ENCODE assay signal across 11 cellular contexts in genomic region chr3:5053021-5053831, GRCh38.
DNase-seq lines count a peak whose midpoint lies in the region; ATAC-seq, FAIRE-seq and TF ChIP-seq lines count a peak whose summit lies in the region.
"Had no signal": no experiment of that assay in that cellular context is flagged by ENCODE, and none has a peak within 500 bp of the region (broad histone marks: within the 10 kb centered on the region; RNA-seq: fewer than 3 reads in every experiment).

No MANE protein-coding gene starts in this region.

- H3K4me2 ChIP-seq in neural progenitor cell: no peak overlapping the region

- no peaks in the 10 kb centered on the region for H3K4me1 ChIP-seq in neural progenitor cell

- no peaks in the 10 kb centered on the region for H4K20me1 ChIP-seq in neural progenitor cell (ENCODE audit: low read depth)

- H3K27me3 ChIP-seq in bronchial epithelial cell (ENCODE audit: control insufficient read depth, insufficient read depth, low read length) (no peaks in the 10 kb centered on the region), neural progenitor cell (no peaks in the 10 kb centered on the region)

- no peak for FAIRE-seq in bronchial epithelial cell (lab: Jason Lieb, UNC)

- H3K4me3 Mint-ChIP-seq in HFFc6 (no peak overlapping the region; the same call in 1 of the 2 replicates), neural progenitor cell (no peak overlapping the region)
- no peak overlapping the region for H3K4me3 Mint-ChIP-seq in activated T-cell treated with anti-CD3 and anti-CD28 coated beads, Interleukin-2, amount 50 U/mL, for 72 hours

- no peaks in the 10 kb centered on the region for H3K79me2 ChIP-seq in neural progenitor cell (ENCODE audit: low read depth)

- H3K9me3 Mint-ChIP-seq in HFFc6: no peaks in the 10 kb centered on the region
- H3K9me3 Mint-ChIP-seq in neural progenitor cell: no peaks in the 10 kb centered on the region
- H3K9me3 Mint-ChIP-seq in activated T-cell treated with anti-CD3 and anti-CD28 coated beads, Interleukin-2, amount 50 U/mL, for 72 hours: peaks cover under 1 to 6% of the 10 kb centered on the region in 2 donors

- H3K36me3 Mint-ChIP-seq in HFFc6 (ENCODE audit: low read depth) (no peaks in the 10 kb centered on the region), neural progenitor cell (no peaks in the 10 kb centered on the region)
- H3K36me3 Mint-ChIP-seq in activated T-cell treated with anti-CD3 and anti-CD28 coated beads, Interleukin-2, amount 50 U/mL, for 72 hours (ENCODE audit: insufficient read depth in 2 of 2): peaks cover 3 to 5% of the 10 kb centered on the region in 2 donors

- no peaks in the 10 kb centered on the region for H3K9me3 ChIP-seq in neural progenitor cell (ENCODE audit: low read depth)

- ATAC-seq in activated T-cell treated with anti-CD3 and anti-CD28 coated beads, Interleukin-2, amount 50 U/mL, for 72 hours (replicated peaks in 1 of 2): no peak

- H3K9ac ChIP-seq in neural progenitor cell: no peak overlapping the region

- no peaks in the 10 kb centered on the region for H3K36me3 ChIP-seq in bronchial epithelial cell (ENCODE audit: control insufficient read depth, insufficient read depth, low read length)
- H3K36me3 ChIP-seq in neural progenitor cell: no peaks in the 10 kb centered on the region

- peak overlapping the region; percentile 59 for H3K27ac Mint-ChIP-seq in HFFc6
- peak overlapping the region; percentile 46 for H3K27ac Mint-ChIP-seq in neural progenitor cell
- H3K27ac Mint-ChIP-seq in activated T-cell treated with anti-CD3 and anti-CD28 coated beads, Interleukin-2, amount 50 U/mL, for 72 hours: no peak overlapping the region

- DNase-seq in AG04449 (ENCODE audit: low read depth, low spot score) (peak; percentile 53), HFFc6 (peak; percentile 68), bronchial epithelial cell (ENCODE audit: low read depth) (peak; percentile 33), neural progenitor cell (ENCODE audit: low spot score) (no peak), NCI-H748 (lab: John Stamatoyannopoulos, UW; ENCODE audit: unreplicated experiment) (no peak), NCI-H2227 (lab: John Stamatoyannopoulos, UW; ENCODE audit: unreplicated experiment) (no peak), epidermal melanocyte (ENCODE audit: insufficient read length, low spot score) (no peak)
- no peak for DNase-seq in activated T-cell treated with anti-CD3 and anti-CD28 coated beads, Interleukin-2, amount 50 U/mL, for 72 hours
- DNase-seq: DMS153, NCI-H1092, SHP77 had no signal

- no peak overlapping the region for H3K27ac ChIP-seq in neural progenitor cell

- POLR2A ChIA-PET in AG04449 (lab: Yijun Ruan, JAX): interaction anchor here (0.5 to 1.8 kb wide), 6 partner anchors 25 to 568 kb away, joined by 3 to 16 read pairs (median 8); partner anchors contain the start of gene BHLHE40

- peaks cover 3% of the 10 kb centered on the region; the same call in 1 of the 2 replicates for H3K27me3 Mint-ChIP-seq in HFFc6 (ENCODE audit: insufficient read depth)
- peaks cover 4% of the 10 kb centered on the region for H3K27me3 Mint-ChIP-seq in neural progenitor cell (ENCODE audit: insufficient read depth, low read depth)
- H3K27me3 Mint-ChIP-seq in activated T-cell treated with anti-CD3 and anti-CD28 coated beads, Interleukin-2, amount 50 U/mL, for 72 hours (ENCODE audit: low read depth): no peaks in the 10 kb centered on the region

- H2AFZ ChIP-seq in neural progenitor cell (replicated peaks): no peak overlapping the region

- CTCF ChIA-PET in AG04449 (lab: Yijun Ruan, JAX): interaction anchor here (1.0 to 11.7 kb wide), 9 partner anchors 11 to 396 kb away, joined by 3 to 416 read pairs (median 6); partner anchors contain the start of gene BHLHE40

- H3K4me1 Mint-ChIP-seq in HFFc6 (ENCODE audit: low read depth) (peaks cover 50% of the 10 kb centered on the region), neural progenitor cell (peaks cover 8% of the 10 kb centered on the region)
- peaks cover 61% of the 10 kb centered on the region for H3K4me1 Mint-ChIP-seq in activated T-cell treated with anti-CD3 and anti-CD28 coated beads, Interleukin-2, amount 50 U/mL, for 72 hours (ENCODE audit: low read depth)

- no peaks in the 10 kb centered on the region for H3F3A ChIP-seq in neural progenitor cell (ENCODE audit: low read depth)

- no peak for TF ChIP-seq CTCF in AG04449 (IDR thresholded peaks at IDR 0.05; ENCODE audit: insufficient read depth, low read length, missing control alignments)
- TF ChIP-seq CTCF in HFFc6 (IDR thresholded peaks at IDR 0.05): no peak
- TF ChIP-seq CTCF in bronchial epithelial cell (IDR thresholded peaks at IDR 0.05; ENCODE audit: insufficient read depth, low read length, severe bottlenecking): no peak
- TF ChIP-seq CTCF in neural progenitor cell (IDR thresholded peaks at IDR 0.05): no peak

- no peak overlapping the region for H3K4me3 ChIP-seq in AG04449 (ENCODE audit: low read depth, low read length)
- H3K4me3 ChIP-seq in bronchial epithelial cell (ENCODE audit: low read depth, low read length): no peak overlapping the region
- H3K4me3 ChIP-seq in neural progenitor cell: no peak overlapping the region

Comparison
In these comparisons a context has a peak if more than half of its experiments do, and no peak if none do; other contexts are left out.
1. DNase-seq: peak in AG04449 (single experiment), HFFc6 (single experiment) and bronchial epithelial cell (single experiment); none in neural progenitor cell (single experiment), NCI-H748 (single experiment), NCI-H2227 (single experiment), activated T-cell treated with anti-CD3 and anti-CD28 coated beads, Interleukin-2, amount 50 U/mL, for 72 hours (0 of 2) and epidermal melanocyte (single experiment).